In genomic region chr12:56101045-56101444, GRCh38 we compare ENCODE assay signal across 22 cellular contexts. TPM values are rescaled to one million over a fixed set of nuclear protein-coding genes. Genes with fewer than 3 reads are reported as not detected.
DNase-seq lines count a peak whose midpoint lies in the region; ATAC-seq, FAIRE-seq and TF ChIP-seq lines count a peak whose summit lies in the region.
"Had no signal": no experiment of that assay in that cellular context is flagged by ENCODE, and none has a peak within 500 bp of the region (broad histone marks: within the 10 kb centered on the region; RNA-seq: fewer than 3 reads in every experiment).

No MANE protein-coding gene starts in this region.

- no peaks in the 10 kb centered on the region for H3K9me3 ChIP-seq in HepG2 (ENCODE audit: low read length)
- no peaks in the 10 kb centered on the region for H3K9me3 ChIP-seq in right lobe of liver
- H3K9me3 ChIP-seq in effector memory CD4-positive, alpha-beta T cell (ENCODE audit: control insufficient read depth, low read length), result no peaks in the 10 kb centered on the region
- H3K9me3 ChIP-seq in spleen, result no peaks in the 10 kb centered on the region
- no peaks in the 10 kb centered on the region for H3K9me3 ChIP-seq in mucosa of descending colon
- H3K9me3 ChIP-seq: HAP-1 had no signal

- H3K79me2 ChIP-seq in HepG2 (ENCODE audit: insufficient read depth, low read length), result peaks cover 16% of the 10 kb centered on the region

- H3K36me3 Mint-ChIP-seq in Calu3 (ENCODE audit: insufficient read depth, unreplicated experiment), result peaks cover 85% of the 10 kb centered on the region
- H3K36me3 Mint-ChIP-seq: IgD-negative memory B cell had no signal

- H3K27me3 ChIP-seq in HepG2 (ENCODE audit: control insufficient read depth in 1 of 2, insufficient read depth in 2 of 2, low read length in 2 of 2) (no peaks in the 10 kb centered on the region), right lobe of liver (no peaks in the 10 kb centered on the region), spleen (replicated peaks in 1 of 7) (no peaks in the 10 kb centered on the region)
- H3K27me3 ChIP-seq in effector memory CD4-positive, alpha-beta T cell (replicated peaks; ENCODE audit: control insufficient read depth, insufficient read depth, low read length, poor library complexity, severe bottlenecking), result no peaks in the 10 kb centered on the region

- no peak for ATAC-seq in HepG2
- no peak for ATAC-seq in right lobe of liver
- ATAC-seq in mucosa of descending colon, result no peak
- ATAC-seq: GM12878 had no signal

- no peak for FAIRE-seq in HepG2 (lab: Jason Lieb, UNC)
- FAIRE-seq: GM12878 had no signal

- WGBS in HepG2 (ENCODE audit: low lambda C conversion rate), result 99% methylated on average over 14 of the region's 14 CpGs
- 88% methylated on average over 12 of the region's 14 CpGs for WGBS in right lobe of liver (ENCODE audit: insufficient coverage, low coverage, low lambda C conversion rate, missing lambda C conversion rate)
- 83 to 93% (median 85%) methylated on average over 14 of the region's 14 CpGs for WGBS in spleen, 5 donors

- H3K27ac ChIP-seq in HepG2 (ENCODE audit: extremely low read length, insufficient read depth, low read length) (no peak overlapping the region), right lobe of liver (no peak overlapping the region), spleen (no peak overlapping the region)
- H3K27ac ChIP-seq in effector memory CD4-positive, alpha-beta T cell (ENCODE audit: insufficient read depth, low read length, poor library complexity, severe bottlenecking), result peak overlapping the region; percentile 31
- H3K27ac ChIP-seq: C4-2B, GM23248, HL-60 had no signal

- no peak overlapping the region for H3K9ac ChIP-seq in HepG2 (ENCODE audit: insufficient read depth, low read depth, low read length)
- H3K9ac ChIP-seq: GM23248 had no signal

- DNase-seq in HepG2 (ENCODE audit: low spot score) (no peak), right lobe of liver (no peak), Calu3 (no peak), spleen (no peak), SHP77 treated with DMSO at 0.1 percent for 48 hours (lab: John Stamatoyannopoulos, UW) (no peak), mucosa of descending colon (no peak)
- DNase-seq in effector memory CD4-positive, alpha-beta T cell, result no peak
- DNase-seq: AML-193, DMS53, EL, GM23248, Karpas-422, NCI-H1417 treated with DMSO at 0.1 percent for 48 hours, NCI-H187 treated with DMSO at 0.1 percent for 48 hours, NCI-H2227 treated with DMSO at 0.1 percent for 48 hours, NCI-H524, NCI-H82 had no signal

- H4K20me1 ChIP-seq in HepG2 (ENCODE audit: insufficient read depth, low read length), result peaks cover 2% of the 10 kb centered on the region; the same call in 1 of the 2 replicates

- CTCF ChIA-PET in HepG2 (lab: Yijun Ruan, JAX; ENCODE audit: low intra/inter-chr PET ratio, low total read pairs), result no interaction called here
- CTCF ChIA-PET in Calu3 (lab: Charles Lee), result no interaction called here

- no peak for TF ChIP-seq CTCF in HepG2 (CRISPR knock-in tag; IDR thresholded peaks at IDR 0.05)
- TF ChIP-seq CTCF in right lobe of liver (IDR thresholded peaks at IDR 0.05), result no peak
- no peak for TF ChIP-seq CTCF in Calu3 (IDR thresholded peaks at IDR 0.05; ENCODE audit: unreplicated experiment)
- no peak for TF ChIP-seq CTCF in spleen (IDR thresholded peaks at IDR 0.05 in 8 of 11, conservative IDR thresholded peaks at IDR 0.05 in 3 of 11)
- no peak for TF ChIP-seq CTCF in mucosa of descending colon (IDR thresholded peaks at IDR 0.05)

- BruUV-seq in HepG2 (replicated peaks; lab: Mats Ljungman, UMichigan) (no TSS peak), Calu3 (replicated peaks; lab: Mats Ljungman, UMichigan) (no TSS peak)

- H3K4me3 ChIP-seq in HepG2 (replicated peaks in 1 of 3; ENCODE audit: insufficient read depth in 1 of 3, low read depth in 2 of 3, low read length in 3 of 3) (no peak overlapping the region), right lobe of liver (no peak overlapping the region), spleen (no peak overlapping the region), mucosa of descending colon (no peak overlapping the region)
- no peak overlapping the region for H3K4me3 ChIP-seq in effector memory CD4-positive, alpha-beta T cell (ENCODE audit: insufficient read depth, low read depth, low read length, poor library complexity, severe bottlenecking)
- H3K4me3 ChIP-seq: GM12878, GM23248, HAP-1 had no signal

- no peaks in the 10 kb centered on the region for H3K27me3 Mint-ChIP-seq in Calu3 (ENCODE audit: unreplicated experiment)

- H3K4me2 ChIP-seq in HepG2 (ENCODE audit: low read depth, low read length), result no peak overlapping the region

- peak overlapping the region; percentile 27 for H3K27ac Mint-ChIP-seq in Calu3 (ENCODE audit: unreplicated experiment)

- in situ Hi-C loops in HepG2 (cut with HindIII; ENCODE audit: extremely low pct_ligation_motif_present, low pct_unique_long_range_greater_than_20kb), result loop anchor here (5.0 kb wide), 1 partner anchor 54 kb away; no protein-coding TSS in a partner anchor

- no peak overlapping the region for H2AFZ ChIP-seq in HepG2 (ENCODE audit: low read length)
- H2AFZ ChIP-seq: GM23248 had no signal

- peaks cover 7% of the 10 kb centered on the region for H3K4me1 Mint-ChIP-seq in Calu3 (ENCODE audit: low read depth, unreplicated experiment)

- no peak for TF ChIP-seq EP300 in HepG2 (IDR thresholded peaks at IDR 0.05; ENCODE audit: low read depth in 2 of 2, low read length in 2 of 2)
- no peak for TF ChIP-seq EP300 in HepG2 (CRISPR knock-in tag; IDR thresholded peaks at IDR 0.05; ENCODE audit: borderline replicate concordance)

- TF ChIP-seq POLR2A in HepG2 (IDR thresholded peaks at IDR 0.05; ENCODE audit: insufficient read depth in 1 of 2, low read depth in 2 of 2, low read length in 2 of 2), result no peak
- no peak for TF ChIP-seq POLR2A in right lobe of liver (IDR thresholded peaks at IDR 0.05)
- TF ChIP-seq POLR2A in spleen (IDR thresholded peaks at IDR 0.05), result no peak

- no peak for TF ChIP-seq RAD21 in HepG2 (CRISPR knock-in tag; IDR thresholded peaks at IDR 0.05)

- intact Hi-C loops in HepG2 (cut with micrococcal nuclease; ENCODE audit: unreplicated experiment) (no loop called here), right lobe of liver (cut with DNase I) (loop anchor here (5.0 to 10.0 kb wide), 2 partner anchors 54 to 56 kb away; partner anchors contain the start of gene RPS26 (in 1 of the 2)), Calu3 (cut with micrococcal nuclease; ENCODE audit: unreplicated experiment) (loop anchor here (5.0 kb wide), 1 partner anchor 364 kb away; no protein-coding TSS in a partner anchor), spleen (cut with DNase I; ENCODE audit: low total_unique reads) (no loop called here), mucosa of descending colon (cut with DNase I, micrococcal nuclease) (no loop called here)

- H3K4me1 ChIP-seq in HepG2 (ENCODE audit: insufficient read depth, low read length) (peaks cover 18% of the 10 kb centered on the region), right lobe of liver (peaks cover 0 to 17% (median 3%) of the 10 kb centered on the region in 4 donors), spleen (peaks cover 15 to 38% (median 26%) of the 10 kb centered on the region in 6 donors), mucosa of descending colon (ENCODE audit: low read depth) (peaks cover 18% of the 10 kb centered on the region)
- H3K4me1 ChIP-seq in effector memory CD4-positive, alpha-beta T cell (ENCODE audit: control insufficient read depth, insufficient read depth, low read length, poor library complexity, severe bottlenecking), result peaks cover 35% of the 10 kb centered on the region

- POLR2A ChIA-PET in HepG2 (lab: Yijun Ruan, JAX), result interaction anchor here (5.0 to 6.5 kb wide), 2 partner anchors 11 to 19 kb away, joined by 46 to 279 read pairs; partner anchors contain the start of gene ERBB3

- H3K4me3 Mint-ChIP-seq in Calu3 (ENCODE audit: low read depth, unreplicated experiment), result peak overlapping the region; percentile 15

- no peaks in the 10 kb centered on the region for H3K9me3 Mint-ChIP-seq in Calu3 (ENCODE audit: low read depth, unreplicated experiment)
- H3K9me3 Mint-ChIP-seq: IgD-negative memory B cell had no signal

- H3K36me3 ChIP-seq in HepG2 (replicated peaks in 1 of 2; ENCODE audit: control insufficient read depth in 1 of 2, insufficient read depth in 2 of 2, low read length in 2 of 2), result peaks cover 33 to 58% of the 10 kb centered on the region in 2 experiments
- H3K36me3 ChIP-seq in right lobe of liver, result peaks cover 0 to 68% (median 31%) of the 10 kb centered on the region in 4 donors
- H3K36me3 ChIP-seq in effector memory CD4-positive, alpha-beta T cell (ENCODE audit: control insufficient read depth, insufficient read depth, low read length), result no peaks in the 10 kb centered on the region
- no peaks in the 10 kb centered on the region for H3K36me3 ChIP-seq in spleen
- H3K36me3 ChIP-seq in mucosa of descending colon (ENCODE audit: low read depth), result no peaks in the 10 kb centered on the region

RNA-seq across cellular contexts. Expression of gene PA2G4, which starts 3.3 kb away (rescaled TPM):
- total RNA-seq in HepG2 (2016; rRNA removed; fragmentation: Illumina TruSeq; extraction: Trizol) (240 and 281 TPM in 2 replicates), right lobe of liver (10 to 100 TPM; 29.7 to 82.4 (median 36.6) TPM), Calu3 (2022) (229 and 233 TPM in 2 replicates), spleen (10 to 100 TPM; 70.5 to 92.8 (median 78.0) TPM), mucosa of descending colon (10 to 100 TPM; 61.7 to 94.9 (median 90.3) TPM)
- total RNA-seq in HepG2 (2016; cell fraction: cytosol; rRNA removed; fragmentation: Illumina TruSeq; extraction: Trizol; ENCODE audit: low read depth), result 34.6 and 38.4 TPM in 2 replicates
- 238 and 272 TPM in 2 replicates for total RNA-seq in HepG2 (2016; cell fraction: insoluble cytoplasmic fraction; rRNA removed; fragmentation: Illumina TruSeq; extraction: Trizol)
- 70.8 and 76.3 TPM in 2 replicates for total RNA-seq in HepG2 (2016; cell fraction: membrane; rRNA removed; fragmentation: Illumina TruSeq; extraction: Trizol)
- total RNA-seq in HepG2 (2016; cell fraction: nucleus; rRNA removed; fragmentation: Illumina TruSeq; extraction: Trizol), result 107 and 120 TPM in 2 replicates
- polyA plus RNA-seq in HepG2 (2011; rRNA removed) (115 and 147 TPM in 2 replicates), spleen (10 to 100 TPM; 52.8 to 74.1 (median 71.0) TPM)
- polyA plus RNA-seq in HepG2 (2011; cell fraction: cytosol; rRNA removed), result 101 and 136 TPM in 2 replicates
- polyA plus RNA-seq in HepG2 (2011; cell fraction: nucleus; rRNA removed), result 71.8 and 88.2 TPM in 2 replicates
- polyA plus RNA-seq in HepG2 (2012), result 112 and 121 TPM in 2 replicates
- 42.2 and 43.3 TPM in 2 replicates for polyA plus RNA-seq in HepG2 (2016; cell fraction: cytosol; fragmentation: Illumina TruSeq; extraction: Trizol; ENCODE audit: low read depth)
- 357 and 380 TPM in 2 replicates for polyA plus RNA-seq in HepG2 (2016; cell fraction: insoluble cytoplasmic fraction; fragmentation: Illumina TruSeq; extraction: Trizol; ENCODE audit: low read depth)
- polyA plus RNA-seq in HepG2 (2016; cell fraction: membrane; fragmentation: Illumina TruSeq; extraction: Trizol; ENCODE audit: low read depth), result 55.0 and 58.3 TPM in 2 replicates
- polyA plus RNA-seq in HepG2 (2016; cell fraction: nucleus; fragmentation: Illumina TruSeq; extraction: Trizol; ENCODE audit: insufficient read depth, low read depth), result 190 and 200 TPM in 2 replicates
- 51.1 and 143 TPM in 2 replicates for polyA minus RNA-seq in HepG2 (2011; rRNA and poly(A)+ RNA removed; ENCODE audit: low replicate concordance)
- 71.0 and 74.1 TPM in 2 replicates for polyA minus RNA-seq in HepG2 (2011; cell fraction: cytosol; rRNA and poly(A)+ RNA removed)
- polyA minus RNA-seq in HepG2 (2011; cell fraction: nucleus; rRNA and poly(A)+ RNA removed), result 70.0 and 97.2 TPM in 2 replicates

RNA-seq across cellular contexts. Expression of gene RPL41, which starts 15.4 kb away (rescaled TPM):
- total RNA-seq in HepG2 (2016; rRNA removed; fragmentation: Illumina TruSeq; extraction: Trizol) (4,012 and 4,443 TPM in 2 replicates), right lobe of liver (1,000 to 10,000 TPM in 4 of 6 experiments, 100 to 1,000 TPM in 2; 516 to 1,547 (median 1,257) TPM), Calu3 (2022) (2,379 and 2,426 TPM in 2 replicates), spleen (1,000 to 10,000 TPM; 2,138 to 3,021 (median 2,534) TPM), mucosa of descending colon (1,000 to 10,000 TPM; 2,763 to 3,198 (median 3,152) TPM)
- 4,595 and 4,984 TPM in 2 replicates for total RNA-seq in HepG2 (2016; cell fraction: cytosol; rRNA removed; fragmentation: Illumina TruSeq; extraction: Trizol; ENCODE audit: low read depth)
- 3,905 and 4,309 TPM in 2 replicates for total RNA-seq in HepG2 (2016; cell fraction: insoluble cytoplasmic fraction; rRNA removed; fragmentation: Illumina TruSeq; extraction: Trizol)
- total RNA-seq in HepG2 (2016; cell fraction: membrane; rRNA removed; fragmentation: Illumina TruSeq; extraction: Trizol), result 8,921 and 9,031 TPM in 2 replicates
- total RNA-seq in HepG2 (2016; cell fraction: nucleus; rRNA removed; fragmentation: Illumina TruSeq; extraction: Trizol), result 1,404 and 1,661 TPM in 2 replicates
- polyA plus RNA-seq in HepG2 (2011; rRNA removed) (6,595 and 7,670 TPM in 2 replicates), spleen (1,000 to 10,000 TPM; 7,053 to 9,352 (median 7,491) TPM)
- polyA plus RNA-seq in HepG2 (2011; cell fraction: cytosol; rRNA removed), result 10,426 and 10,610 TPM in 2 replicates
- 2,744 and 3,913 TPM in 2 replicates for polyA plus RNA-seq in HepG2 (2011; cell fraction: nucleus; rRNA removed)
- 6,590 and 7,439 TPM in 2 replicates for polyA plus RNA-seq in HepG2 (2012)
- polyA plus RNA-seq in HepG2 (2016; cell fraction: cytosol; fragmentation: Illumina TruSeq; extraction: Trizol; ENCODE audit: low read depth), result 4,736 and 5,581 TPM in 2 replicates
- 3,730 and 4,210 TPM in 2 replicates for polyA plus RNA-seq in HepG2 (2016; cell fraction: insoluble cytoplasmic fraction; fragmentation: Illumina TruSeq; extraction: Trizol; ENCODE audit: low read depth)
- polyA plus RNA-seq in HepG2 (2016; cell fraction: membrane; fragmentation: Illumina TruSeq; extraction: Trizol; ENCODE audit: low read depth), result 7,715 and 8,246 TPM in 2 replicates
- 2,380 and 2,524 TPM in 2 replicates for polyA plus RNA-seq in HepG2 (2016; cell fraction: nucleus; fragmentation: Illumina TruSeq; extraction: Trizol; ENCODE audit: insufficient read depth, low read depth)
- polyA minus RNA-seq in HepG2 (2011; rRNA and poly(A)+ RNA removed; ENCODE audit: low replicate concordance), result 1,172 and 2,100 TPM in 2 replicates
- 821 and 951 TPM in 2 replicates for polyA minus RNA-seq in HepG2 (2011; cell fraction: cytosol; rRNA and poly(A)+ RNA removed)
- polyA minus RNA-seq in HepG2 (2011; cell fraction: nucleus; rRNA and poly(A)+ RNA removed), result 395 and 501 TPM in 2 replicates

RNA-seq across cellular contexts. Expression of gene ZC3H10, which starts 17.0 kb away (rescaled TPM):
- total RNA-seq in HepG2 (2016; rRNA removed; fragmentation: Illumina TruSeq; extraction: Trizol), result 1.9 and 2.3 TPM in 2 replicates
- 3.2 and 3.7 TPM in 2 replicates for total RNA-seq in HepG2 (2016; cell fraction: cytosol; rRNA removed; fragmentation: Illumina TruSeq; extraction: Trizol; ENCODE audit: low read depth)
- total RNA-seq in HepG2 (2016; cell fraction: insoluble cytoplasmic fraction; rRNA removed; fragmentation: Illumina TruSeq; extraction: Trizol), result 1.6 and 2.5 TPM in 2 replicates
- 2.0 and 3.1 TPM in 2 replicates for total RNA-seq in HepG2 (2016; cell fraction: membrane; rRNA removed; fragmentation: Illumina TruSeq; extraction: Trizol)
- total RNA-seq in HepG2 (2016; cell fraction: nucleus; rRNA removed; fragmentation: Illumina TruSeq; extraction: Trizol), result 2.9 and 4.3 TPM in 2 replicates
- 0.70 and 0.98 TPM in 2 replicates for polyA plus RNA-seq in HepG2 (2011; rRNA removed)
- 0.58 and 0.59 TPM in 2 replicates for polyA plus RNA-seq in HepG2 (2011; cell fraction: cytosol; rRNA removed)
- polyA plus RNA-seq in HepG2 (2011; cell fraction: nucleus; rRNA removed), result 2.0 and 2.3 TPM in 2 replicates
- 0.99 and 1.0 TPM in 2 replicates for polyA plus RNA-seq in HepG2 (2012)
- polyA plus RNA-seq in HepG2 (2016; cell fraction: cytosol; fragmentation: Illumina TruSeq; extraction: Trizol; ENCODE audit: low read depth), result 0.17 and 0.23 TPM in 2 replicates
- polyA plus RNA-seq in HepG2 (2016; cell fraction: insoluble cytoplasmic fraction; fragmentation: Illumina TruSeq; extraction: Trizol; ENCODE audit: low read depth), result 1.2 and 1.5 TPM in 2 replicates
- polyA plus RNA-seq in HepG2 (2016; cell fraction: membrane; fragmentation: Illumina TruSeq; extraction: Trizol; ENCODE audit: low read depth), result 0.38 and 0.55 TPM in 2 replicates
- polyA plus RNA-seq in HepG2 (2016; cell fraction: nucleus; fragmentation: Illumina TruSeq; extraction: Trizol; ENCODE audit: insufficient read depth, low read depth), result 2.3 and 2.8 TPM in 2 replicates
- polyA minus RNA-seq in HepG2 (2011; rRNA and poly(A)+ RNA removed; ENCODE audit: low replicate concordance), result 5.6 and 16.3 TPM in 2 replicates
- polyA minus RNA-seq in HepG2 (2011; cell fraction: cytosol; rRNA and poly(A)+ RNA removed), result 1.8 and 2.6 TPM in 2 replicates
- polyA minus RNA-seq in HepG2 (2011; cell fraction: nucleus; rRNA and poly(A)+ RNA removed), result 8.6 and 8.8 TPM in 2 replicates
- 1 to 10 TPM; 1.7 to 5.4 (median 3.2) TPM for total RNA-seq in right lobe of liver
- total RNA-seq in Calu3 (2022), result 6.6 and 8.2 TPM in 2 replicates
- total RNA-seq in spleen, result 10 to 100 TPM in 4 of 7 donors, 1 to 10 TPM in 3; 7.4 to 13.6 (median 10.5) TPM
- polyA plus RNA-seq in spleen, result 1 to 10 TPM; 1.5 to 4.0 (median 2.5) TPM
- total RNA-seq in mucosa of descending colon, result 10 to 100 TPM in 1 of 3 donors, 1 to 10 TPM in 2; 5.0 to 11.8 (median 5.4) TPM

RNA-seq across cellular contexts. Expression of gene ERBB3, which starts 21.1 kb away (rescaled TPM):
- 55.2 and 93.6 TPM in 2 replicates for total RNA-seq in HepG2 (2016; rRNA removed; fragmentation: Illumina TruSeq; extraction: Trizol)
- total RNA-seq in HepG2 (2016; cell fraction: cytosol; rRNA removed; fragmentation: Illumina TruSeq; extraction: Trizol; ENCODE audit: low read depth), result 36.1 and 42.2 TPM in 2 replicates
- 46.7 and 98.5 TPM in 2 replicates for total RNA-seq in HepG2 (2016; cell fraction: insoluble cytoplasmic fraction; rRNA removed; fragmentation: Illumina TruSeq; extraction: Trizol)
- total RNA-seq in HepG2 (2016; cell fraction: membrane; rRNA removed; fragmentation: Illumina TruSeq; extraction: Trizol), result 46.8 and 48.3 TPM in 2 replicates
- total RNA-seq in HepG2 (2016; cell fraction: nucleus; rRNA removed; fragmentation: Illumina TruSeq; extraction: Trizol), result 117 and 127 TPM in 2 replicates
- polyA plus RNA-seq in HepG2 (2011; rRNA removed), result 358 and 371 TPM in 2 replicates
- 214 and 230 TPM in 2 replicates for polyA plus RNA-seq in HepG2 (2011; cell fraction: cytosol; rRNA removed)
- polyA plus RNA-seq in HepG2 (2011; cell fraction: nucleus; rRNA removed), result 367 and 383 TPM in 2 replicates
- 198 and 242 TPM in 2 replicates for polyA plus RNA-seq in HepG2 (2012)
- 24.3 and 27.5 TPM in 2 replicates for polyA plus RNA-seq in HepG2 (2016; cell fraction: cytosol; fragmentation: Illumina TruSeq; extraction: Trizol; ENCODE audit: low read depth)
- polyA plus RNA-seq in HepG2 (2016; cell fraction: insoluble cytoplasmic fraction; fragmentation: Illumina TruSeq; extraction: Trizol; ENCODE audit: low read depth), result 35.3 and 44.6 TPM in 2 replicates
- polyA plus RNA-seq in HepG2 (2016; cell fraction: membrane; fragmentation: Illumina TruSeq; extraction: Trizol; ENCODE audit: low read depth), result 26.3 and 32.3 TPM in 2 replicates
- polyA plus RNA-seq in HepG2 (2016; cell fraction: nucleus; fragmentation: Illumina TruSeq; extraction: Trizol; ENCODE audit: insufficient read depth, low read depth), result 175 and 182 TPM in 2 replicates
- polyA minus RNA-seq in HepG2 (2011; rRNA and poly(A)+ RNA removed; ENCODE audit: low replicate concordance), result 35.9 and 876 TPM in 2 replicates
- polyA minus RNA-seq in HepG2 (2011; cell fraction: cytosol; rRNA and poly(A)+ RNA removed), result 280 and 283 TPM in 2 replicates
- 466 and 567 TPM in 2 replicates for polyA minus RNA-seq in HepG2 (2011; cell fraction: nucleus; rRNA and poly(A)+ RNA removed)
- 100 to 1,000 TPM in 1 of 6 experiments, 10 to 100 TPM in 5; 39.1 to 139 (median 66.9) TPM for total RNA-seq in right lobe of liver
- 170 and 183 TPM in 2 replicates for total RNA-seq in Calu3 (2022)
- 1 to 10 TPM in 1 of 7 donors, under 1 TPM in 3, not detected in 3; 0.47 to 1.4 (median 0.72) TPM for total RNA-seq in spleen
- polyA plus RNA-seq in spleen, result 1 to 10 TPM in 1 of 3 donors, under 1 TPM in 2; 0.17 to 2.0 (median 0.23) TPM
- total RNA-seq in mucosa of descending colon, result 100 to 1,000 TPM; 136 to 423 (median 212) TPM

RNA-seq across cellular contexts. Expression of gene ESYT1, which starts 27.0 kb away (rescaled TPM):
- 30.1 and 66.9 TPM in 2 replicates for total RNA-seq in HepG2 (2016; rRNA removed; fragmentation: Illumina TruSeq; extraction: Trizol)
- 6.1 and 7.8 TPM in 2 replicates for total RNA-seq in HepG2 (2016; cell fraction: cytosol; rRNA removed; fragmentation: Illumina TruSeq; extraction: Trizol; ENCODE audit: low read depth)
- 27.6 and 70.9 TPM in 2 replicates for total RNA-seq in HepG2 (2016; cell fraction: insoluble cytoplasmic fraction; rRNA removed; fragmentation: Illumina TruSeq; extraction: Trizol)
- 12.4 and 14.5 TPM in 2 replicates for total RNA-seq in HepG2 (2016; cell fraction: membrane; rRNA removed; fragmentation: Illumina TruSeq; extraction: Trizol)
- total RNA-seq in HepG2 (2016; cell fraction: nucleus; rRNA removed; fragmentation: Illumina TruSeq; extraction: Trizol), result 74.2 and 79.4 TPM in 2 replicates
- polyA plus RNA-seq in HepG2 (2011; rRNA removed), result 71.0 and 80.1 TPM in 2 replicates
- polyA plus RNA-seq in HepG2 (2011; cell fraction: cytosol; rRNA removed), result 65.6 and 71.7 TPM in 2 replicates
- 144 and 146 TPM in 2 replicates for polyA plus RNA-seq in HepG2 (2011; cell fraction: nucleus; rRNA removed)
- 27.6 and 29.6 TPM in 2 replicates for polyA plus RNA-seq in HepG2 (2012)
- polyA plus RNA-seq in HepG2 (2016; cell fraction: cytosol; fragmentation: Illumina TruSeq; extraction: Trizol; ENCODE audit: low read depth), result 4.5 and 6.5 TPM in 2 replicates
- polyA plus RNA-seq in HepG2 (2016; cell fraction: insoluble cytoplasmic fraction; fragmentation: Illumina TruSeq; extraction: Trizol; ENCODE audit: low read depth), result 22.5 and 29.6 TPM in 2 replicates
- 9.2 and 9.6 TPM in 2 replicates for polyA plus RNA-seq in HepG2 (2016; cell fraction: membrane; fragmentation: Illumina TruSeq; extraction: Trizol; ENCODE audit: low read depth)
- 105 and 109 TPM in 2 replicates for polyA plus RNA-seq in HepG2 (2016; cell fraction: nucleus; fragmentation: Illumina TruSeq; extraction: Trizol; ENCODE audit: insufficient read depth, low read depth)
- polyA minus RNA-seq in HepG2 (2011; rRNA and poly(A)+ RNA removed; ENCODE audit: low replicate concordance), result 191 and 267 TPM in 2 replicates
- 75.6 and 84.1 TPM in 2 replicates for polyA minus RNA-seq in HepG2 (2011; cell fraction: cytosol; rRNA and poly(A)+ RNA removed)
- 47.8 and 73.0 TPM in 2 replicates for polyA minus RNA-seq in HepG2 (2011; cell fraction: nucleus; rRNA and poly(A)+ RNA removed)
- 100 to 1,000 TPM in 1 of 6 experiments, 10 to 100 TPM in 5; 56.5 to 117 (median 70.3) TPM for total RNA-seq in right lobe of liver
- 72.7 and 91.1 TPM in 2 replicates for total RNA-seq in Calu3 (2022)
- total RNA-seq in spleen, result 100 to 1,000 TPM in 6 of 7 donors, 10 to 100 TPM in 1; 89.0 to 112 (median 107) TPM
- polyA plus RNA-seq in spleen, result 10 to 100 TPM; 20.2 to 39.8 (median 33.2) TPM
- total RNA-seq in mucosa of descending colon, result 10 to 100 TPM; 44.9 to 75.7 (median 52.0) TPM

Comparison
In these comparisons a context has a peak if more than half of its experiments do, and no peak if none do; other contexts are left out.
1. intact Hi-C loops: an anchor here in right lobe of liver (5.0 to 10.0 kb wide) and Calu3 (5.0 kb wide); none called in HepG2, spleen and mucosa of descending colon.